35 cellular contexts compared by ENCODE assay signal in genomic region chr2:72712304-72712703, GRCh38.
DNase-seq lines count a peak whose midpoint lies in the region; ATAC-seq, FAIRE-seq and TF ChIP-seq lines count a peak whose summit lies in the region.
"Had no signal": no experiment of that assay in that cellular context is flagged by ENCODE, and none has a peak within 500 bp of the region (broad histone marks: within the 10 kb centered on the region; RNA-seq: fewer than 3 reads in every experiment).

No MANE protein-coding gene starts in this region.

- no peaks in the 10 kb centered on the region for H3K79me2 ChIP-seq in HepG2 (ENCODE audit: insufficient read depth, low read length)

- H2AFZ ChIP-seq in HepG2 (ENCODE audit: low read length) = no peak overlapping the region

- H3K4me2 ChIP-seq in HepG2 (ENCODE audit: low read depth, low read length) = no peak overlapping the region
- H3K4me2 ChIP-seq: A549; BLaER1; BLaER1 treated with 17β-estradiol and CSF1 and Interleukin-3, amounts not matched to agents 10 nM and 100 nM had no signal

- H3K9me3 ChIP-seq in HepG2 (ENCODE audit: low read length) (no peaks in the 10 kb centered on the region), right lobe of liver (no peaks in the 10 kb centered on the region), small intestine (ENCODE audit: control insufficient read depth, low read depth) (no peaks in the 10 kb centered on the region), esophagus muscularis mucosa (no peaks in the 10 kb centered on the region)
- H3K9me3 ChIP-seq: A549; BE2C; BLaER1; BLaER1 treated with 17β-estradiol and CSF1 and Interleukin-3, amounts not matched to agents 10 nM and 100 nM; Caco-2 had no signal

- peaks cover 11% of the 10 kb centered on the region for H3K36me3 Mint-ChIP-seq in type B pancreatic cell

- intact Hi-C loops in HepG2 (cut with micrococcal nuclease; ENCODE audit: unreplicated experiment) = loop anchor here (5.0 kb wide), 1 partner anchor 35 kb away; no protein-coding TSS in a partner anchor
- intact Hi-C loops in right lobe of liver (cut with DNase I) = no loop called here
- intact Hi-C loops in left colon (cut with DNase I, micrococcal nuclease) = no loop called here
- intact Hi-C loops in esophagus muscularis mucosa (cut with DNase I) = no loop called here

- H3K4me3 Mint-ChIP-seq in type B pancreatic cell = no peak overlapping the region
- H3K4me3 Mint-ChIP-seq: B cell; CD14-positive monocyte; CD4-positive, alpha-beta memory T cell; CD4-positive, alpha-beta T cell; CD4-positive, CD25-positive, alpha-beta regulatory T cell; CD8-positive, alpha-beta memory T cell; CD8-positive, alpha-beta T cell had no signal

- TF ChIP-seq CTCF in HepG2 (CRISPR knock-in tag; IDR thresholded peaks at IDR 0.05) (no peak), right lobe of liver (IDR thresholded peaks at IDR 0.05) (no peak), type B pancreatic cell (conservative IDR thresholded peaks at IDR 0.05) (no peak), esophagus muscularis mucosa (IDR thresholded peaks at IDR 0.05) (no peak)

- H3K4me3 ChIP-seq in HepG2 (replicated peaks in 1 of 3; ENCODE audit: insufficient read depth in 1 of 3, low read depth in 2 of 3, low read length in 3 of 3) = no peak overlapping the region
- no peak overlapping the region for H3K4me3 ChIP-seq in right lobe of liver
- H3K4me3 ChIP-seq in small intestine (ENCODE audit: low read depth in 1 of 2, low read length in 2 of 2) = no peak overlapping the region
- no peak overlapping the region for H3K4me3 ChIP-seq in esophagus muscularis mucosa
- H3K4me3 ChIP-seq: A549; BLaER1; BLaER1 treated with 17β-estradiol and CSF1 and Interleukin-3, amounts not matched to agents 10 nM and 100 nM had no signal

- H3K4me1 ChIP-seq in HepG2 (ENCODE audit: insufficient read depth, low read length) = peaks cover 14% of the 10 kb centered on the region
- no peaks in the 10 kb centered on the region for H3K4me1 ChIP-seq in right lobe of liver
- peaks cover 0 to 4% of the 10 kb centered on the region in 2 donors for H3K4me1 ChIP-seq in small intestine (ENCODE audit: control insufficient read depth in 2 of 2, insufficient read depth in 1 of 2, low read depth in 1 of 2, low read length in 1 of 2)
- H3K4me1 ChIP-seq in esophagus muscularis mucosa = peaks cover 0 to 8% (median 0%) of the 10 kb centered on the region in 4 donors
- H3K4me1 ChIP-seq: BE2C, BLaER1, Caco-2 had no signal

- no peaks in the 10 kb centered on the region for H3K9me3 Mint-ChIP-seq in type B pancreatic cell
- H3K9me3 Mint-ChIP-seq: CD4-positive, alpha-beta memory T cell; CD4-positive, alpha-beta T cell; CD4-positive, CD25-positive, alpha-beta regulatory T cell; CD8-positive, alpha-beta memory T cell; CD8-positive, alpha-beta T cell had no signal

- H3K9ac ChIP-seq in HepG2 (ENCODE audit: insufficient read depth, low read depth, low read length) = no peak overlapping the region
- H3K9ac ChIP-seq: BLaER1; BLaER1 treated with 17β-estradiol and CSF1 and Interleukin-3, amounts not matched to agents 10 nM and 100 nM had no signal

- H3K36me3 ChIP-seq in HepG2 (replicated peaks in 1 of 2; ENCODE audit: control insufficient read depth in 1 of 2, insufficient read depth in 2 of 2, low read length in 2 of 2) (peaks cover 0 to 2% of the 10 kb centered on the region in 2 experiments; a peak in 1 of 5 replicates), right lobe of liver (no peaks in the 10 kb centered on the region), small intestine (ENCODE audit: control insufficient read depth in 2 of 2, insufficient read depth in 2 of 2, low read length in 2 of 2) (peaks cover 0 to 3% of the 10 kb centered on the region in 2 donors), esophagus muscularis mucosa (peaks cover 0 to 31% (median 0%) of the 10 kb centered on the region in 4 donors)
- H3K36me3 ChIP-seq: BE2C; BLaER1; BLaER1 treated with 17β-estradiol and CSF1 and Interleukin-3, amounts not matched to agents 10 nM and 100 nM had no signal

- DNase-seq in HepG2 (ENCODE audit: low spot score) = no peak
- DNase-seq in right lobe of liver = no peak
- DNase-seq in left colon = no peak
- peak; percentile 75 for DNase-seq in small intestine
- no peak for DNase-seq in type B pancreatic cell (ENCODE audit: extremely low spot score, unreplicated experiment)
- no peak for DNase-seq in esophagus muscularis mucosa (ENCODE audit: extremely low spot score)
- DNase-seq: 8988T; ACHN; AML-193; BE2C; C1 segment of cervical spinal cord; Caco-2; Calu3; CD4-positive, alpha-beta memory T cell; CD4-positive, alpha-beta T cell; CD4-positive, CD25-positive, alpha-beta regulatory T cell; CD8-positive, alpha-beta memory T cell; CD8-positive, alpha-beta T cell; COR-L47; DMS 273 treated with DMSO at 0.1 percent for 48 hours; DMS153; DMS53; DMS79; DMS79 treated with DMSO at 0.1 percent for 48 hours; DND-41; EL had no signal

- no peak overlapping the region for H3K27ac Mint-ChIP-seq in type B pancreatic cell
- H3K27ac Mint-ChIP-seq: B cell; CD14-positive monocyte; CD4-positive, alpha-beta T cell; CD4-positive, CD25-positive, alpha-beta regulatory T cell; CD8-positive, alpha-beta memory T cell; CD8-positive, alpha-beta T cell had no signal

- H3K27me3 ChIP-seq in HepG2 (ENCODE audit: control insufficient read depth in 1 of 2, insufficient read depth in 2 of 2, low read length in 2 of 2) (no peaks in the 10 kb centered on the region), right lobe of liver (no peaks in the 10 kb centered on the region), small intestine (ENCODE audit: control insufficient read depth in 2 of 2, insufficient read depth in 2 of 2, low read length in 2 of 2) (no peaks in the 10 kb centered on the region), esophagus muscularis mucosa (no peaks in the 10 kb centered on the region)
- H3K27me3 ChIP-seq: BE2C; BLaER1; BLaER1 treated with 17β-estradiol and CSF1 and Interleukin-3, amounts not matched to agents 10 nM and 100 nM had no signal

- POLR2A ChIA-PET in HepG2 (lab: Yijun Ruan, JAX) = no interaction called here

- no TSS peak for BruUV-seq in HepG2 (replicated peaks; lab: Mats Ljungman, UMichigan)

- H3K27ac ChIP-seq in HepG2 (ENCODE audit: extremely low read length, insufficient read depth, low read length) (no peak overlapping the region), right lobe of liver (no peak overlapping the region), small intestine (ENCODE audit: low read depth in 1 of 2, low read length in 1 of 2) (no peak overlapping the region), esophagus muscularis mucosa (replicated peaks in 1 of 4) (no peak overlapping the region)
- H3K27ac ChIP-seq: 22Rv1; A549; BLaER1; BLaER1 treated with 17β-estradiol and CSF1 and Interleukin-3, amounts not matched to agents 10 nM and 100 nM; C4-2B had no signal

- H3K4me1 Mint-ChIP-seq in type B pancreatic cell (ENCODE audit: unreplicated experiment) = no peaks in the 10 kb centered on the region
- H3K4me1 Mint-ChIP-seq: CD4-positive, CD25-positive, alpha-beta regulatory T cell; CD8-positive, alpha-beta memory T cell had no signal

- FAIRE-seq in HepG2 (lab: Jason Lieb, UNC) (no peak), small intestine (lab: Jason Lieb, UNC) (no peak)
- FAIRE-seq: A204.1, D721Med had no signal

- H3K27me3 Mint-ChIP-seq in type B pancreatic cell = no peaks in the 10 kb centered on the region
- H3K27me3 Mint-ChIP-seq: B cell; CD4-positive, alpha-beta memory T cell; CD4-positive, alpha-beta T cell; CD4-positive, CD25-positive, alpha-beta regulatory T cell; CD8-positive, alpha-beta memory T cell had no signal

- ATAC-seq in HepG2 = no peak
- no peak for ATAC-seq in right lobe of liver
- peak; percentile 57 for ATAC-seq in left colon
- ATAC-seq: A549; CD8-positive, alpha-beta T cell had no signal

- no peak for TF ChIP-seq RAD21 in HepG2 (CRISPR knock-in tag; IDR thresholded peaks at IDR 0.05)

- TF ChIP-seq POLR2A in HepG2 (IDR thresholded peaks at IDR 0.05; ENCODE audit: insufficient read depth in 1 of 2, low read depth in 2 of 2, low read length in 2 of 2) = no peak
- TF ChIP-seq POLR2A in right lobe of liver (IDR thresholded peaks at IDR 0.05) = no peak
- TF ChIP-seq POLR2A in esophagus muscularis mucosa (IDR thresholded peaks at IDR 0.05; ENCODE audit: low read depth) = no peak

- H4K20me1 ChIP-seq in HepG2 (ENCODE audit: insufficient read depth, low read length) = no peaks in the 10 kb centered on the region
- H4K20me1 ChIP-seq: BLaER1; BLaER1 treated with 17β-estradiol and CSF1 and Interleukin-3, amounts not matched to agents 10 nM and 100 nM had no signal

- in situ Hi-C loops in HepG2 (cut with HindIII; ENCODE audit: extremely low pct_ligation_motif_present, low pct_unique_long_range_greater_than_20kb) = no loop called here

- no peak for TF ChIP-seq EP300 in HepG2 (IDR thresholded peaks at IDR 0.05; ENCODE audit: low read depth in 2 of 2, low read length in 2 of 2)
- TF ChIP-seq EP300 in HepG2 (CRISPR knock-in tag; IDR thresholded peaks at IDR 0.05; ENCODE audit: borderline replicate concordance) = no peak
- TF ChIP-seq EP300 in esophagus muscularis mucosa (IDR thresholded peaks at IDR 0.05) = no peak

- CTCF ChIA-PET in HepG2 (lab: Yijun Ruan, JAX; ENCODE audit: low intra/inter-chr PET ratio, low total read pairs) = no interaction called here

TF ChIP-seq in HepG2, 621 proteins besides CTCF, POLR2A, EP300 and RAD21 (continues in another document):
- TF ChIP-seq HNF4A (CRISPR knock-in tag; IDR thresholded peaks at IDR 0.05) = peak; percentile 74
- TF ChIP-seq ARNT (IDR thresholded peaks at IDR 0.05) = no peak
